ENCODE assay signal across 25 cellular contexts in genomic region chr4:182839256-182839655, GRCh38.
"Had no signal": no experiment of that assay in that cellular context is flagged by ENCODE, and none has a peak within 500 bp of the region (broad histone marks: within the 10 kb centered on the region; RNA-seq: fewer than 3 reads in every experiment).

No MANE protein-coding gene starts in this region.

- H3K4me3 ChIP-seq: stomach, suprapubic skin, testis, thoracic aorta, thyroid gland, tibial artery, tibial nerve, transverse colon, upper lobe of left lung, uterus, vagina had no signal

- H3K4me1 ChIP-seq: stomach, suprapubic skin, testis, tibial artery, tibial nerve, transverse colon, upper lobe of left lung, uterus, vagina had no signal

- H3K27me3 ChIP-seq: suprapubic skin, testis, thyroid gland, tibial nerve, transverse colon, upper lobe of left lung, uterus, vagina had no signal

- DNase-seq: stimulated activated CD4-positive, alpha-beta T cell treated with anti-CD3 and anti-CD28 coated beads, Interleukin-2, amount 100 ng/mL, for 48 hours; stimulated activated CD4-positive, alpha-beta T cell treated with anti-CD3 and anti-CD28 coated beads, Interleukin-4, amount 100 ng/mL, for 1 hour; stimulated activated CD4-positive, alpha-beta T cell treated with anti-CD3 and anti-CD28 coated beads, Interleukin-4, amount 100 ng/mL, for 24 hours; stimulated activated CD4-positive, alpha-beta T cell treated with anti-CD3 and anti-CD28 coated beads, Interleukin-4, amount 100 ng/mL, for 4 hours; stimulated activated CD8-positive, alpha-beta memory T cell treated with anti-CD3 and anti-CD28 coated beads, Interleukin-4, amount 100 ng/mL, for 48 hours; stimulated activated naive B cell treated with anti-CD40 and anti-IgM and Interleukin-4, amounts not matched to agents 10 μg/mL and 1 μg/mL and 100 μg/mL, for 72 hours; stimulated activated naive CD4-positive, alpha-beta T cell; stimulated activated naive CD4-positive, alpha-beta T cell treated with Interleukin-2 at 50 U/mL for 16 hours; stimulated activated naive CD8-positive, alpha-beta T cell treated with anti-CD3 and anti-CD28 coated beads, Interleukin-15, amount 100 ng/mL, for 72 hours; stimulated activated naive CD8-positive, alpha-beta T cell treated with anti-CD3 and anti-CD28 coated beads, Interleukin-15, Interleukin-2, amounts not matched to agents 100 U/mL and 50 U/mL, for 24 hours; stomach; substantia nigra; testis; thyroid gland; tibial artery; transverse colon; trophoblast cell; upper lobe of left lung; uterus had no signal

- H3K9me3 ChIP-seq: stomach, suprapubic skin, testis, thoracic aorta, thyroid gland, tibial artery, tibial nerve, transverse colon, upper lobe of left lung, uterus, vagina had no signal

- H3K27ac ChIP-seq: stomach, suprapubic skin, testis, thoracic aorta, thyroid gland, tibial artery, tibial nerve, transverse colon, upper lobe of left lung, uterus, vagina had no signal

- ATAC-seq: stimulated activated effector memory CD8-positive, alpha-beta T cell treated with anti-CD3 and anti-CD28 coated beads, Interleukin-12 subunit alpha, Interleukin-12 subunit beta, amount 100 ng/mL, for 72 hours; stimulated activated memory B cell treated with anti-CD40 and anti-IgM and Interleukin-4, amounts not matched to agents 10 μg/mL and 1 μg/mL and 100 μg/mL, for 72 hours; stimulated activated naive B cell treated with anti-CD40 and anti-IgM and Interleukin-4, amounts not matched to agents 10 μg/mL and 1 μg/mL and 100 μg/mL, for 72 hours; stimulated activated naive CD8-positive, alpha-beta T cell treated with anti-CD3 and anti-CD28 coated beads, Interleukin-15, amount 100 ng/mL, for 72 hours; stimulated activated naive CD8-positive, alpha-beta T cell treated with anti-CD3 and anti-CD28 coated beads, Interleukin-15, Interleukin-2, amounts not matched to agents 100 U/mL and 50 U/mL, for 24 hours had no signal

- H3K36me3 ChIP-seq: stomach, suprapubic skin, thoracic aorta, thyroid gland, tibial artery, tibial nerve, transverse colon, upper lobe of left lung, uterus, vagina had no signal
